ENCODE assay signal across 24 cellular contexts in the genomic region with DNA sequence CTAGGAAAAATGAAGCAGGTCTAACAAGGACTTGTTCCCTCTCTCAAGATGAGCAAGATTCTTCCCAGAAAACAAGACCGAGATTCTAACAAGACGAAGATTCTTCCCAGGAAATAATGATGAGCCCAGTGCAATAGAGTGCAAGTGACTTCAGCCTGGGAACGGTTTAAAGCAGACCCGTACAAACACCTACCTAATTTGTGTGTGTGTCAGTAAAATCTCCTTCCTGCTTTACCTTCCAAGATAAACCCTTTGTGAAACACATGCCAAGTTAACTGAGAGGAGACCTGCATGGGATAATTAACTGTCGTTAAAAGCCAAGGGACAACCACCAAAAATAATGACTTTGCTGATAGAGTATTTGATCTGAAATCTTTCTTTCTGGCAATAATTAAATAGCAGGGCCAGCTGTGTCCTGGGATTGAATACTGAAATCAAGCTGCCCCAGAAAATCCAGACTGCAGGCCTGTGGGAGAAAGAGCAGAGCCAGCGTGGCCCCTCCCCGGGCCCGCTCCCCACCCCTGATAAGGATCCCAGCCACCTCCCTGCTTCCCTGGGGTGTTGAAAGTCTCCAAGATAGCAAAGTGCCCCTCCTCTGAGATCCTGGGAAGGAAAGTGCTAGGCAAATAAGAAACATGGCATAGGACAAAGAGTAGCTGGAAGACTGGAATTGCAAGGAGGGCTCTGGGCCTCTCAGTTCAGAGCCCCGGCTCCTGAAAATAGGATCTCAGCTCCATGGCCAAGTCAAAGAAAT.
"Had no signal": no experiment of that assay in that cellular context is flagged by ENCODE, and none has a peak within 500 bp of the region (broad histone marks: within the 10 kb centered on the region; RNA-seq: fewer than 3 reads in every experiment).

No MANE protein-coding gene starts in this region.

- H3K4me1 ChIP-seq: body of pancreas, gastroesophageal sphincter, heart left ventricle, neural progenitor cell, psoas muscle, right lobe of liver, testis, upper lobe of left lung had no signal

- ATAC-seq: activated CD8-positive, alpha-beta T cell treated with anti-CD3 and anti-CD28 coated beads for 36 hours; body of pancreas; gastroesophageal sphincter; heart left ventricle; left cardiac atrium; naive thymus-derived CD4-positive, alpha-beta T cell; psoas muscle; right lobe of liver; stimulated activated memory B cell treated with anti-CD40 and anti-IgM and Interleukin-4, amounts not matched to agents 10 μg/mL and 1 μg/mL and 100 μg/mL, for 72 hours; T-cell had no signal

- H3K4me3 ChIP-seq: body of pancreas, gastroesophageal sphincter, heart left ventricle, lung, neural progenitor cell, psoas muscle, right lobe of liver, smooth muscle cell, testis, upper lobe of left lung had no signal

- H3K36me3 ChIP-seq: gastroesophageal sphincter, heart left ventricle, neural progenitor cell, right lobe of liver, upper lobe of left lung had no signal

- H3K36me3 Mint-ChIP-seq: naive thymus-derived CD4-positive, alpha-beta T cell; neural progenitor cell; stimulated activated memory B cell treated with anti-CD40 and anti-IgM and Interleukin-4, amounts not matched to agents 10 μg/mL and 1 μg/mL and 100 μg/mL, for 72 hours; T-cell had no signal

- H3K9ac ChIP-seq: neural progenitor cell had no signal

- H3K27ac ChIP-seq: body of pancreas, gastroesophageal sphincter, heart left ventricle, neural progenitor cell, psoas muscle, right lobe of liver, testis, upper lobe of left lung had no signal

- H3K9me3 ChIP-seq: body of pancreas, gastroesophageal sphincter, heart left ventricle, psoas muscle, right lobe of liver, testis, upper lobe of left lung had no signal

- DNase-seq: activated CD4-positive, alpha-beta T cell treated with anti-CD3 and anti-CD28 coated beads for 48 hours; activated CD4-positive, CD25-positive, alpha-beta regulatory T cell; activated CD8-positive, alpha-beta T cell treated with anti-CD3 and anti-CD28 coated beads for 36 hours; activated naive CD4-positive, alpha-beta T cell treated with anti-CD3 and anti-CD28 coated beads for 36 hours; activated T-cell treated with anti-CD3 and anti-CD28 coated beads, Interleukin-2, amount 50 U/mL, for 24 hours; body of pancreas; caudate nucleus; erythroblast; left cardiac atrium; naive thymus-derived CD4-positive, alpha-beta T cell; psoas muscle; right lobe of liver; stimulated activated CD4-positive, alpha-beta T cell treated with anti-CD3 and anti-CD28 coated beads, Interleukin-4, amount 100 ng/mL, for 1 hour; T-cell; T-helper 9 cell; testis; upper lobe of left lung had no signal

- H3K27ac Mint-ChIP-seq: activated CD8-positive, alpha-beta T cell treated with anti-CD3 and anti-CD28 coated beads for 36 hours; activated naive CD4-positive, alpha-beta T cell treated with anti-CD3 and anti-CD28 coated beads for 36 hours; activated T-cell treated with anti-CD3 and anti-CD28 coated beads, Interleukin-2, amount 50 U/mL, for 24 hours; activated T-helper 2 cell treated with anti-CD3 and anti-CD28 coated beads, Interferon-gamma antibody, Interleukin-2, Interleukin-4, amounts not matched to agents 10 μg/mL and 5 μg/mL and 100 μg/mL, durations not matched to agents 14 hours and 24 hours and 36 hours; naive thymus-derived CD4-positive, alpha-beta T cell; neural progenitor cell; stimulated activated memory B cell treated with anti-CD40 and anti-IgM and Interleukin-4, amounts not matched to agents 10 μg/mL and 1 μg/mL and 100 μg/mL, for 72 hours; T-cell had no signal

- H3K4me1 Mint-ChIP-seq: naive thymus-derived CD4-positive, alpha-beta T cell; stimulated activated memory B cell treated with anti-CD40 and anti-IgM and Interleukin-4, amounts not matched to agents 10 μg/mL and 1 μg/mL and 100 μg/mL, for 72 hours; T-cell had no signal

- H3K27me3 ChIP-seq: body of pancreas, neural progenitor cell, right lobe of liver, testis, upper lobe of left lung had no signal

- H3K9me3 Mint-ChIP-seq: activated CD8-positive, alpha-beta T cell treated with anti-CD3 and anti-CD28 coated beads for 36 hours; activated naive CD4-positive, alpha-beta T cell treated with anti-CD3 and anti-CD28 coated beads for 36 hours; activated T-cell treated with anti-CD3 and anti-CD28 coated beads, Interleukin-2, amount 50 U/mL, for 24 hours; activated T-helper 2 cell treated with anti-CD3 and anti-CD28 coated beads, Interferon-gamma antibody, Interleukin-2, Interleukin-4, amounts not matched to agents 10 μg/mL and 5 μg/mL and 100 μg/mL, durations not matched to agents 14 hours and 24 hours and 36 hours; neural progenitor cell; stimulated activated memory B cell treated with anti-CD40 and anti-IgM and Interleukin-4, amounts not matched to agents 10 μg/mL and 1 μg/mL and 100 μg/mL, for 72 hours; T-cell had no signal

- H3K4me3 Mint-ChIP-seq: activated CD8-positive, alpha-beta T cell treated with anti-CD3 and anti-CD28 coated beads for 36 hours; activated naive CD4-positive, alpha-beta T cell treated with anti-CD3 and anti-CD28 coated beads for 36 hours; activated T-cell treated with anti-CD3 and anti-CD28 coated beads, Interleukin-2, amount 50 U/mL, for 24 hours; naive thymus-derived CD4-positive, alpha-beta T cell; neural progenitor cell; stimulated activated memory B cell treated with anti-CD40 and anti-IgM and Interleukin-4, amounts not matched to agents 10 μg/mL and 1 μg/mL and 100 μg/mL, for 72 hours; T-cell had no signal
